19 cellular contexts compared by ENCODE assay signal in genomic region chr19:9995079-9995478, GRCh38. TPM values are rescaled to one million over a fixed set of nuclear protein-coding genes. Genes with fewer than 3 reads are reported as not detected.
A peak's percentile ranks its signal among the peaks of the same experiment; 100 is the strongest.
DNase-seq lines count a peak whose midpoint lies in the region; ATAC-seq, FAIRE-seq and TF ChIP-seq lines count a peak whose summit lies in the region.
"Had no signal": no experiment of that assay in that cellular context is flagged by ENCODE, and none has a peak within 500 bp of the region (broad histone marks: within the 10 kb centered on the region; RNA-seq: fewer than 3 reads in every experiment).

No MANE protein-coding gene starts in this region.

- no peak overlapping the region for H3K27ac Mint-ChIP-seq in memory B cell
- H3K27ac Mint-ChIP-seq: CD14-positive monocyte, IgD-negative memory B cell had no signal

- no peaks in the 10 kb centered on the region for H3K9me3 ChIP-seq in OCI-LY7 (ENCODE audit: low read length)
- H3K9me3 ChIP-seq: Caco-2, HAP-1 had no signal

- H3K27me3 Mint-ChIP-seq in memory B cell: peaks cover 23% of the 10 kb centered on the region

- no peak overlapping the region; the same call in 1 of the 2 replicates for H3K4me2 ChIP-seq in OCI-LY7 (ENCODE audit: low read length)
- H3K4me2 ChIP-seq: KMS-11 had no signal

- no peaks in the 10 kb centered on the region for H3K36me3 ChIP-seq in OCI-LY7 (ENCODE audit: insufficient read depth, low read length)
- H3K36me3 ChIP-seq: HAP-1 had no signal

- no TSS peak for BruUV-seq in OCI-LY7 (replicated peaks; lab: Mats Ljungman, UMichigan)

- intact Hi-C loops in OCI-LY7 (cut with micrococcal nuclease; ENCODE audit: unreplicated experiment): no loop called here

- peak; percentile 31 for FAIRE-seq in GM18507 (lab: Jason Lieb, UNC)
- FAIRE-seq: A204.1, GM19239, H1 had no signal

- POLR2A ChIA-PET in OCI-LY7 (lab: Charles Lee): no interaction called here

- H4K20me1 ChIP-seq in OCI-LY7 (ENCODE audit: insufficient read depth, low read length): no peaks in the 10 kb centered on the region

- no peaks in the 10 kb centered on the region for H3K9me2 ChIP-seq in OCI-LY7 (ENCODE audit: insufficient read depth, low read length)

- no peak for TF ChIP-seq CTCF in OCI-LY7 (conservative IDR thresholded peaks at IDR 0.05; ENCODE audit: low read length)

- no peaks in the 10 kb centered on the region for H3K9me3 Mint-ChIP-seq in memory B cell
- H3K9me3 Mint-ChIP-seq: CD8-positive, alpha-beta memory T cell; IgD-negative memory B cell had no signal

- CTCF ChIA-PET in OCI-LY7 (lab: Charles Lee; ENCODE audit: unreplicated experiment): no interaction called here

- DNase-seq in Ammon's horn (ENCODE audit: low spot score) (peak; percentile 45), GM18507 (ENCODE audit: extremely low spot score, insufficient read length, low read depth) (no peak), OCI-LY7 (ENCODE audit: low spot score) (peak; percentile 9), memory B cell (ENCODE audit: low spot score in 2 of 2) (no peak), AG20443 (ENCODE audit: low spot score) (no peak)
- DNase-seq: Caco-2; CD8-positive, alpha-beta memory T cell; DND-41; GDM1 had no signal

- H3K36me3 Mint-ChIP-seq in memory B cell: no peaks in the 10 kb centered on the region
- H3K36me3 Mint-ChIP-seq: CD14-positive monocyte, IgD-negative memory B cell had no signal

- H3K4me1 Mint-ChIP-seq in memory B cell: peaks cover 11% of the 10 kb centered on the region
- H3K4me1 Mint-ChIP-seq: CD14-positive monocyte had no signal

- no peak overlapping the region for H2AFZ ChIP-seq in OCI-LY7 (ENCODE audit: low read length)

- no peak overlapping the region for H3K27ac ChIP-seq in OCI-LY7 (ENCODE audit: low read depth, low read length, poor library complexity, severe bottlenecking)
- H3K27ac ChIP-seq: KMS-11 had no signal

- no peak overlapping the region for H3K4me3 Mint-ChIP-seq in memory B cell
- H3K4me3 Mint-ChIP-seq: CD14-positive monocyte; CD8-positive, alpha-beta memory T cell; IgD-negative memory B cell had no signal

- no peak overlapping the region for H3K4me3 ChIP-seq in OCI-LY7 (ENCODE audit: low read depth, low read length, poor library complexity, severe bottlenecking)
- H3K4me3 ChIP-seq: HAP-1 had no signal

- peaks cover 4% of the 10 kb centered on the region for H3K4me1 ChIP-seq in OCI-LY7 (ENCODE audit: insufficient read depth, low read length, poor library complexity, severe bottlenecking)
- H3K4me1 ChIP-seq: Caco-2, HAP-1 had no signal

- H3K79me2 ChIP-seq in OCI-LY7 (ENCODE audit: insufficient read depth, low read depth, low read length): no peaks in the 10 kb centered on the region

- ATAC-seq in memory B cell (ENCODE audit: low read depth) (peak; percentile 54), HG03280 (IDR thresholded peaks at IDR 0.05; ENCODE audit: unreplicated experiment) (no peak), HG03097 (IDR thresholded peaks at IDR 0.05; ENCODE audit: low FRiP score, unreplicated experiment) (no peak)

RNA-seq across cellular contexts. Expression of gene COL5A3, which starts 15.2 kb away (rescaled TPM):
- not detected in 2 replicates for total RNA-seq in OCI-LY7 (2014; rRNA removed; shearing (Covaris generic))
- not detected in 2 replicates for total RNA-seq in OCI-LY7 (2022)
- total RNA-seq: Caco-2, HT-29 had no signal

RNA-seq across cellular contexts. Expression of gene RDH8, which starts 18.2 kb away (rescaled TPM):
- total RNA-seq in OCI-LY7 (2014; rRNA removed; shearing (Covaris generic)): not detected in 2 replicates
- not detected in 2 replicates for total RNA-seq in OCI-LY7 (2022)
- total RNA-seq: Caco-2; CD8-positive, alpha-beta memory T cell; H1; HT-29 had no signal

RNA-seq across cellular contexts. Expression of gene OLFM2, which starts 58.8 kb away (rescaled TPM):
- not detected in 2 replicates for total RNA-seq in OCI-LY7 (2014; rRNA removed; shearing (Covaris generic))
- not detected in 2 replicates for total RNA-seq in OCI-LY7 (2022)
- total RNA-seq: HT-29 had no signal

Comparison
In these comparisons a context has a peak if more than half of its experiments do, and no peak if none do; other contexts are left out.
1. DNase-seq: peak in Ammon's horn (single experiment) and OCI-LY7 (single experiment); none in GM18507 (single experiment), memory B cell (0 of 2) and AG20443 (single experiment).